1 cellular context compared by ENCODE assay signal in genomic region chr17:35763767-35764122, GRCh38.
TF ChIP-seq lines count a peak whose summit lies in the region.

No MANE protein-coding gene starts in this region.

TF ChIP-seq in SK-N-SH treated with all-trans-retinoic acid at 6 μM for 48 hours, 23 proteins besides CTCF, POLR2A, EP300 and RAD21 (continued from another document):
- TF ChIP-seq, protein P1, sequence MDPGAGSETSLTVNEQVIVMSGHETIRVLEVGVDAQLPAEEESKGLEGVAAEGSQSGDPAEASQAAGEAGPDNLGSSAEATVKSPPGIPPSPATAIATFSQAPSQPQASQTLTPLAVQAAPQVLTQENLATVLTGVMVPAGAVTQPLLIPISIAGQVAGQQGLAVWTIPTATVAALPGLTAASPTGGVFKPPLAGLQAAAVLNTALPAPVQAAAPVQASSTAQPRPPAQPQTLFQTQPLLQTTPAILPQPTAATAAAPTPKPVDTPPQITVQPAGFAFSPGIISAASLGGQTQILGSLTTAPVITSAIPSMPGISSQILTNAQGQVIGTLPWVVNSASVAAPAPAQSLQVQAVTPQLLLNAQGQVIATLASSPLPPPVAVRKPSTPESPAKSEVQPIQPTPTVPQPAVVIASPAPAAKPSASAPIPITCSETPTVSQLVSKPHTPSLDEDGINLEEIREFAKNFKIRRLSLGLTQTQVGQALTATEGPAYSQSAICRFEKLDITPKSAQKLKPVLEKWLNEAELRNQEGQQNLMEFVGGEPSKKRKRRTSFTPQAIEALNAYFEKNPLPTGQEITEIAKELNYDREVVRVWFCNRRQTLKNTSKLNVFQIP (CRISPR knock-in tag; IDR thresholded peaks at IDR 0.05; ENCODE audit: borderline replicate concordance, low read depth), result no peak
- no peak for TF ChIP-seq PPARA (CRISPR knock-in tag; IDR thresholded peaks at IDR 0.05; ENCODE audit: borderline replicate concordance)
- no peak for TF ChIP-seq OSR1 (CRISPR knock-in tag; IDR thresholded peaks at IDR 0.05)
